1 cellular context compared by ENCODE assay signal in genomic region chr2:3009499-3009882, GRCh38.
A peak's percentile ranks its signal among the peaks of the same experiment; 100 is the strongest.
TF ChIP-seq lines count a peak whose summit lies in the region.

No MANE protein-coding gene starts in this region.

TF ChIP-seq in HepG2, 621 proteins besides CTCF, POLR2A, EP300 and RAD21 (continued from another document):
- TF ChIP-seq MNT (IDR thresholded peaks at IDR 0.05) (peak; percentile 99), LCORL (IDR thresholded peaks at IDR 0.05) (peak; percentile 19; the same call in 1 of the 2 replicates), LCORL (CRISPR knock-in tag; IDR thresholded peaks at IDR 0.05) (no peak), ZNF207 (IDR thresholded peaks at IDR 0.05; ENCODE audit: borderline replicate concordance) (peak; percentile 79; the same call in 1 of the 2 replicates), DZIP1 (CRISPR knock-in tag; IDR thresholded peaks at IDR 0.05) (no peak), NPAS2 (CRISPR knock-in tag; IDR thresholded peaks at IDR 0.05; ENCODE audit: borderline replicate concordance) (no peak), BORCS8-MEF2B (CRISPR knock-in tag; IDR thresholded peaks at IDR 0.05) (no peak), SP1 (IDR thresholded peaks at IDR 0.05) (0 out of 2 replicates have a peak, but pooled peaks have one; percentile 24), SP1 (CRISPR knock-in tag; IDR thresholded peaks at IDR 0.05) (no peak), SP140L (CRISPR knock-in tag; IDR thresholded peaks at IDR 0.05; ENCODE audit: borderline replicate concordance) (no peak), TOE1 (CRISPR knock-in tag; IDR thresholded peaks at IDR 0.05) (no peak), FOXP1 (IDR thresholded peaks at IDR 0.05) (0 out of 2 replicates have a peak, but pooled peaks have one; percentile 5), FOXP1 (CRISPR knock-in tag; IDR thresholded peaks at IDR 0.05) (no peak), FUBP1 (CRISPR knock-in tag; IDR thresholded peaks at IDR 0.05; ENCODE audit: borderline replicate concordance) (no peak), ZNF282 (IDR thresholded peaks at IDR 0.05; ENCODE audit: partially characterized antibody) (peak; percentile 74), NBN (conservative IDR thresholded peaks at IDR 0.05) (0 out of 2 replicates have a peak, but pooled peaks have one; percentile 52)
